In genomic region chr16:81838794-81839193, GRCh38 we compare ENCODE assay signal across 10 cellular contexts. TPM values are rescaled to one million over a fixed set of nuclear protein-coding genes. Genes with fewer than 3 reads are reported as not detected.
A peak's percentile ranks its signal among the peaks of the same experiment; 100 is the strongest.
DNase-seq lines count a peak whose midpoint lies in the region; ATAC-seq, FAIRE-seq and TF ChIP-seq lines count a peak whose summit lies in the region.
"Had no signal": no experiment of that assay in that cellular context is flagged by ENCODE, and none has a peak within 500 bp of the region (broad histone marks: within the 10 kb centered on the region; RNA-seq: fewer than 3 reads in every experiment).

No MANE protein-coding gene starts in this region.

- 0 out of 2 replicates have a peak overlapping the region, but pooled peaks have one; percentile 21 for H3K9ac ChIP-seq in HCT116 (ENCODE audit: low read length)

- ATAC-seq in HCT116 (peak; percentile 43), foreskin keratinocyte (peak; percentile 35), SK-N-SH treated with all-trans-retinoic acid at 6 μM for 48 hours (no peak)

- RAD21 ChIA-PET in HCT116 (lab: Charles Lee; ENCODE audit: low non-redundant PET in 1 of 2, low total read pairs in 2 of 2, uncharacterized antibody in 2 of 2, unreplicated experiment in 2 of 2) = no interaction called here

- intact Hi-C loops in HCT116 (cut with micrococcal nuclease) = no loop called here

- TF ChIP-seq RAD21 in HCT116 (IDR thresholded peaks at IDR 0.05; ENCODE audit: low read depth) = no peak; the same call in 1 of the 2 replicates

- no peaks in the 10 kb centered on the region for H3K9me3 ChIP-seq in HCT116 (ENCODE audit: control insufficient read depth in 1 of 2, insufficient read depth in 1 of 2, low read depth in 1 of 2, low read length in 2 of 2)

- DNase-seq in GM13977 (ENCODE audit: low spot score) (peak; percentile 60), HCT116 (ENCODE audit: low read depth, low spot score) (peak; percentile 42), Kasumi-1 (lab: John Stamatoyannopoulos, UW) (peak; percentile 23 to 33), foreskin keratinocyte (peak in 1 of 2 donors; percentile 18), DMS 273 treated with DMSO at 0.1 percent for 48 hours (lab: John Stamatoyannopoulos, UW) (no peak), D721Med (ENCODE audit: insufficient read length, low spot score) (no peak), ACHN (no peak)
- DNase-seq: activated naive CD4-positive, alpha-beta T cell treated with anti-CD3 and anti-CD28 coated beads, Interleukin-2, amount 50 U/mL, for 16 hours had no signal

- peak overlapping the region; percentile 59 for H3K4me2 ChIP-seq in HCT116 (ENCODE audit: low read length)

- FAIRE-seq in D721Med (lab: Jason Lieb, UNC) = no peak

- H3K9me2 ChIP-seq in HCT116 (ENCODE audit: insufficient read depth) = no peaks in the 10 kb centered on the region

- H3K4me3 ChIP-seq in HCT116 (replicated peaks in 1 of 2; ENCODE audit: low read depth in 1 of 2, low read length in 2 of 2) = no peak overlapping the region; a peak in 1 of 4 replicates
- H3K4me3 ChIP-seq: lung had no signal

- H3K27me3 ChIP-seq in HCT116 (ENCODE audit: insufficient read depth, low read length) = no peaks in the 10 kb centered on the region
- H3K27me3 ChIP-seq in foreskin keratinocyte = peaks cover 24% of the 10 kb centered on the region

- TF ChIP-seq CTCF in GM13977 (IDR thresholded peaks at IDR 0.05; ENCODE audit: extremely low read depth, insufficient read depth, missing control alignments) (no peak), HCT116 (IDR thresholded peaks at IDR 0.05 in 2 of 3, conservative IDR thresholded peaks at IDR 0.05 in 1 of 3; ENCODE audit: borderline replicate concordance in 1 of 3, insufficient read depth in 1 of 3, low read depth in 2 of 3, low read length in 2 of 3) (no peak), foreskin keratinocyte (conservative IDR thresholded peaks at IDR 0.05) (no peak), D721Med (IDR thresholded peaks at IDR 0.05; ENCODE audit: insufficient read depth, missing control alignments) (no peak)

- no peak for TF ChIP-seq POLR2A in HCT116 (IDR thresholded peaks at IDR 0.05; ENCODE audit: borderline replicate concordance, extremely low read depth, insufficient read depth, insufficient read length)

- H3K27ac ChIP-seq in HCT116 (ENCODE audit: low read depth, low read length) (no peak overlapping the region), foreskin keratinocyte (no peak overlapping the region)

- peaks cover 11 to 47% of the 10 kb centered on the region in 2 experiments for H3K4me1 ChIP-seq in HCT116 (ENCODE audit: control insufficient read depth in 1 of 2, insufficient read depth in 2 of 2, low read length in 2 of 2)
- H3K4me1 ChIP-seq in foreskin keratinocyte = no peaks in the 10 kb centered on the region

- BruUV-seq in HCT116 (replicated peaks; lab: Mats Ljungman, UMichigan) = no TSS peak

- H3K36me3 ChIP-seq in HCT116 (ENCODE audit: control insufficient read depth in 1 of 2, insufficient read depth in 2 of 2, low read length in 2 of 2) = no peaks in the 10 kb centered on the region

- H2AFZ ChIP-seq in HCT116 (ENCODE audit: low read depth, low read length, poor library complexity, severe bottlenecking) = no peak overlapping the region

- no peaks in the 10 kb centered on the region for H3K79me2 ChIP-seq in HCT116 (ENCODE audit: insufficient read depth, low read length)

- no peaks in the 10 kb centered on the region; the same call in 1 of the 2 replicates for H4K20me1 ChIP-seq in HCT116 (ENCODE audit: insufficient read depth)

- in situ Hi-C loops in GM13977 (cut with MboI; ENCODE audit: low pct_unique_long_range_greater_than_20kb, low sequenced_read_pairs, unreplicated experiment) = no loop called here
- in situ Hi-C loops in ACHN (cut with HindIII; ENCODE audit: low pct_ligation_motif_present, low pct_unique_long_range_greater_than_20kb, low sequenced_read_pairs) = no loop called here

- CTCF ChIA-PET in HCT116 (lab: Charles Lee) = no interaction called here

- POLR2A ChIA-PET in HCT116 (lab: Charles Lee) = no interaction called here

TF ChIP-seq in HCT116, 20 proteins besides CTCF, POLR2A, EP300 and RAD21 (continues in another document):
- TF ChIP-seq EGR1 (IDR thresholded peaks at IDR 0.05; ENCODE audit: low read depth) = no peak
- peak; percentile 78 for TF ChIP-seq JUND (IDR thresholded peaks at IDR 0.05)
- TF ChIP-seq CEBPB (IDR thresholded peaks at IDR 0.05; ENCODE audit: low read depth) = peak; percentile 62; the same call in 1 of the 2 replicates
- peak; percentile 54 for TF ChIP-seq SP1 (IDR thresholded peaks at IDR 0.05; ENCODE audit: low read depth)
- TF ChIP-seq, protein P1, sequence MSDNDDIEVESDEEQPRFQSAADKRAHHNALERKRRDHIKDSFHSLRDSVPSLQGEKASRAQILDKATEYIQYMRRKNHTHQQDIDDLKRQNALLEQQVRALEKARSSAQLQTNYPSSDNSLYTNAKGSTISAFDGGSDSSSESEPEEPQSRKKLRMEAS (IDR thresholded peaks at IDR 0.05) = 0 out of 2 replicates have a peak, but pooled peaks have one; percentile 9
- TF ChIP-seq POLR2AphosphoS5 (IDR thresholded peaks at IDR 0.05; ENCODE audit: low read depth, low read length) = peak; percentile 32; the same call in 1 of the 2 replicates
- no peak for TF ChIP-seq EZH2phosphoT487 (IDR thresholded peaks at IDR 0.05; ENCODE audit: borderline replicate concordance)
- TF ChIP-seq YY1 (IDR thresholded peaks at IDR 0.05; ENCODE audit: extremely low read depth, insufficient replicate concordance, low read depth, low read length) = no peak
- TF ChIP-seq SIN3A (IDR thresholded peaks at IDR 0.05; ENCODE audit: low read depth) = no peak
- no peak for TF ChIP-seq ATF3 (IDR thresholded peaks at IDR 0.05)
- TF ChIP-seq ZFX (IDR thresholded peaks at IDR 0.05) = no peak
- no peak for TF ChIP-seq SRF (IDR thresholded peaks at IDR 0.05; ENCODE audit: low read depth)
- no peak for TF ChIP-seq TCF7L2 (IDR thresholded peaks at IDR 0.05; ENCODE audit: borderline replicate concordance, extremely low read depth, insufficient read depth, insufficient read length)

TF ChIP-seq in SK-N-SH treated with all-trans-retinoic acid at 6 μM for 48 hours, 23 proteins besides CTCF, POLR2A, EP300 and RAD21:
- no peak for TF ChIP-seq ZNF565 (CRISPR knock-in tag; conservative IDR thresholded peaks at IDR 0.05; ENCODE audit: low read depth)
TF ChIP-seq in SK-N-SH treated with all-trans-retinoic acid at 6 μM for 48 hours: peak in this region for 0.

RNA-seq across cellular contexts. Expression of gene PLCG2, which starts 59.7 kb away (rescaled TPM):
- 31.2 TPM for total RNA-seq in HCT116 (2021; ENCODE audit: unreplicated experiment)
- polyA plus RNA-seq in HCT116 (2012) = 19.8 and 21.8 TPM in 2 replicates
- 1.8 and 2.2 TPM in 2 replicates for total RNA-seq in foreskin keratinocyte
- 0.72 and 0.87 TPM in 2 replicates for polyA plus RNA-seq in foreskin keratinocyte

Comparison
In these comparisons a context has a peak if more than half of its experiments do, and no peak if none do; other contexts are left out.
1. DNase-seq: peak in GM13977 (single experiment), HCT116 (single experiment) and Kasumi-1 (2 of 2); none in DMS 273 treated with DMSO at 0.1 percent for 48 hours (single experiment), D721Med (single experiment) and ACHN (single experiment).
2. RNA of gene PLCG2, which starts 59.7 kb away (total RNA-seq): 31.2 TPM in HCT116 (single experiment); 1.8 to 2.2 TPM in foreskin keratinocyte; every median in the first group is over 10 times any median in the second.